ENCODE assay signal across 17 cellular contexts in the genomic region with DNA sequence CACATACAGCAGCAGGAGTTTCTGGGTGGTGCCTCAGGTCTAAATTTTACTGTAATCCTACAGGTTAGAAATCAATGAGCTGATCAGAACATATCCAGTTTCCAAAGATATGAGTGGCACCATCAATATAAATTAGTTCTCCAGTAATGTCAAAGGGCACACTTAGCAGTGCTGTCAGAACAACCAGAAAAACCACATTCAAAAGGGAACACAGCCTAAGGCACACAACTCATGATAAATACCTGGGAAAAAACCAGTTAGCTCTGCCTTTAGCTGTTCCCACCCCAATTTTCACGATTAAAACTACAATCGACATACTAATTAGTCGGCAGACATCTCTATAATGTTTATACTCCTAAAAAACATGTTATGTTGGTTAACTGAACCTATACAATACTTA. TPM values are rescaled to one million over a fixed set of nuclear protein-coding genes. Genes with fewer than 3 reads are reported as not detected.
DNase-seq lines count a peak whose midpoint lies in the region; ATAC-seq, FAIRE-seq and TF ChIP-seq lines count a peak whose summit lies in the region.
"Had no signal": no experiment of that assay in that cellular context is flagged by ENCODE, and none has a peak within 500 bp of the region (broad histone marks: within the 10 kb centered on the region; RNA-seq: fewer than 3 reads in every experiment).

No MANE protein-coding gene starts in this region.

- peaks cover 34% of the 10 kb centered on the region for H3K4me1 ChIP-seq in RWPE2 (ENCODE audit: insufficient read depth, poor library complexity, severe bottlenecking)
- H3K4me1 ChIP-seq in hepatocyte (ENCODE audit: insufficient read depth), result peaks cover 19% of the 10 kb centered on the region
- H3K4me1 ChIP-seq in small intestine (ENCODE audit: control insufficient read depth in 2 of 2, insufficient read depth in 1 of 2, low read depth in 1 of 2, low read length in 1 of 2), result peaks cover 11 to 16% of the 10 kb centered on the region in 2 donors

- H3K27ac ChIP-seq in RWPE2 (ENCODE audit: poor library complexity, severe bottlenecking) (peak overlapping the region; percentile 80), hepatocyte (peak overlapping the region; percentile 76), small intestine (ENCODE audit: low read depth in 1 of 2, low read length in 1 of 2) (peak overlapping the region; percentile 78 to 90)

- no peak for FAIRE-seq in small intestine (lab: Jason Lieb, UNC)

- in situ Hi-C loops in G401 (cut with HindIII; ENCODE audit: low sequenced_read_pairs), result no loop called here

- no peaks in the 10 kb centered on the region for H3K9me2 ChIP-seq in hepatocyte (replicated peaks; ENCODE audit: insufficient read depth)

- no peak overlapping the region for H2AFZ ChIP-seq in hepatocyte

- TF ChIP-seq CTCF in RWPE2 (IDR thresholded peaks at IDR 0.05; ENCODE audit: poor library complexity, severe bottlenecking), result no peak
- no peak for TF ChIP-seq CTCF in hepatocyte (IDR thresholded peaks at IDR 0.05; ENCODE audit: poor library complexity)

- intact Hi-C loops in posterior vena cava (cut with DNase I), result no loop called here

- H3K9me3 ChIP-seq in RWPE2 (ENCODE audit: severe bottlenecking) (no peaks in the 10 kb centered on the region), hepatocyte (ENCODE audit: low read depth) (no peaks in the 10 kb centered on the region), small intestine (ENCODE audit: control insufficient read depth, low read depth) (no peaks in the 10 kb centered on the region)

- no peak overlapping the region for H3K4me2 ChIP-seq in hepatocyte

- 73% methylated on average over 3 of the region's 3 CpGs for WGBS in hepatocyte (ENCODE audit: low lambda C conversion rate, missing lambda C conversion rate)
- 11 to 57% (median 40%) methylated on average over 3 of the region's 3 CpGs for WGBS in small intestine, 3 donors

- peak; percentile 35; the same call in 1 of the 3 replicates for ATAC-seq in RWPE2 (ENCODE audit: low read depth)
- no peak for ATAC-seq in HG03354 (IDR thresholded peaks at IDR 0.05; ENCODE audit: poor library complexity, severe bottlenecking, unreplicated experiment)
- ATAC-seq: activated CD4-positive, CD25-positive, alpha-beta regulatory T cell treated with anti-CD3 and anti-CD28 coated beads, Interleukin-2, amount 50 U/mL, for 24 hours had no signal

- H3K27me3 ChIP-seq in RWPE2 (ENCODE audit: insufficient read depth, poor library complexity, severe bottlenecking), result no peaks in the 10 kb centered on the region
- H3K27me3 ChIP-seq in hepatocyte, result no peaks in the 10 kb centered on the region
- H3K27me3 ChIP-seq in small intestine (ENCODE audit: control insufficient read depth in 2 of 2, insufficient read depth in 2 of 2, low read length in 2 of 2), result no peaks in the 10 kb centered on the region

- H4K20me1 ChIP-seq in hepatocyte (ENCODE audit: insufficient read depth, poor library complexity, severe bottlenecking), result no peaks in the 10 kb centered on the region

- H3K36me3 ChIP-seq in RWPE2 (ENCODE audit: low read depth) (no peaks in the 10 kb centered on the region), hepatocyte (replicated peaks; ENCODE audit: insufficient read depth, low read depth) (no peaks in the 10 kb centered on the region), small intestine (ENCODE audit: control insufficient read depth in 2 of 2, insufficient read depth in 2 of 2, low read length in 2 of 2) (no peaks in the 10 kb centered on the region)

- peak; percentile 59 for DNase-seq in ELF-1 (ENCODE audit: low read depth, low spot score)
- DNase-seq in RWPE2 (ENCODE audit: low spot score), result no peak
- no peak for DNase-seq in hepatocyte (ENCODE audit: low spot score)
- DNase-seq in small intestine, result no peak
- DNase-seq in G401 (ENCODE audit: low spot score), result no peak
- DNase-seq in posterior vena cava (ENCODE audit: low spot score), result no peak
- DNase-seq in nucleus accumbens (lab: John Stamatoyannopoulos, UW), result no peak
- DNase-seq: activated CD8-positive, alpha-beta memory T cell treated with anti-CD3 and anti-CD28 coated beads, Interleukin-2, amount 50 U/mL, for 48 hours; activated naive CD4-positive, alpha-beta T cell treated with anti-CD3 and anti-CD28 coated beads, Interleukin-2, amount 50 U/mL, for 16 hours; occipital lobe; stimulated activated CD4-positive, alpha-beta T cell treated with anti-CD3 and anti-CD28 coated beads, Interleukin-15, amount 100 ng/mL, for 24 hours; substantia nigra; SW 1271 had no signal

- H3K79me2 ChIP-seq in hepatocyte, result peaks cover 74% of the 10 kb centered on the region

- no peak overlapping the region for H3K4me3 ChIP-seq in RWPE2 (ENCODE audit: severe bottlenecking)
- H3K4me3 ChIP-seq in hepatocyte, result no peak overlapping the region
- no peak overlapping the region for H3K4me3 ChIP-seq in small intestine (ENCODE audit: low read depth in 1 of 2, low read length in 2 of 2)
- H3K4me3 ChIP-seq: lung had no signal

RNA-seq across cellular contexts. Expression of gene ATP8B1, which starts 31.5 kb away (rescaled TPM):
- total RNA-seq in hepatocyte (36.5 and 38.4 TPM in 2 replicates), posterior vena cava (10 to 100 TPM; 27.7 to 47.3 TPM)
- polyA plus RNA-seq in hepatocyte (7.9 TPM in 2 replicates), small intestine (10 to 100 TPM; 25.5 to 57.1 (median 28.4) TPM)
- not detected in 2 replicates for total RNA-seq in G401 (2014; rRNA removed; shearing (Covaris generic))
- total RNA-seq: OCI-LY7 had no signal

Comparison
In these comparisons a context has a peak if more than half of its experiments do, and no peak if none do; other contexts are left out.
1. RNA of gene ATP8B1, which starts 31.5 kb away (total RNA-seq): 27.7 to 47.3 TPM in posterior vena cava and 36.5 to 38.4 TPM in hepatocyte; not detected in G401; every median in the first group is over 10 times any median in the second.
2. Peak in every context shown above with its lines, with median percentiles within 50 percentile points of each other: H3K27ac ChIP-seq.